ENCODE assay signal across 16 cellular contexts in genomic region chr3:113890256-113890900, GRCh38. TPM values are rescaled to one million over a fixed set of nuclear protein-coding genes. Genes with fewer than 3 reads are reported as not detected.
DNase-seq lines count a peak whose midpoint lies in the region; ATAC-seq and TF ChIP-seq lines count a peak whose summit lies in the region.
"Had no signal": no experiment of that assay in that cellular context is flagged by ENCODE, and none has a peak within 500 bp of the region (broad histone marks: within the 10 kb centered on the region; RNA-seq: fewer than 3 reads in every experiment).

No MANE protein-coding gene starts in this region.

- no peak overlapping the region for H3K4me3 ChIP-seq in mammary epithelial cell (replicated peaks in 1 of 3; ENCODE audit: insufficient read depth in 1 of 3, low read depth in 2 of 3, low read length in 3 of 3)
- no peak overlapping the region for H3K4me3 ChIP-seq in left lung
- H3K4me3 ChIP-seq: esophagus squamous epithelium had no signal

- H3K4me1 Mint-ChIP-seq in immature natural killer cell: no peaks in the 10 kb centered on the region
- H3K4me1 Mint-ChIP-seq: mesothelial cell of epicardium had no signal

- H3K4me1 ChIP-seq in mammary epithelial cell (ENCODE audit: insufficient read depth, low read length) (no peaks in the 10 kb centered on the region), left lung (no peaks in the 10 kb centered on the region)
- H3K4me1 ChIP-seq: esophagus squamous epithelium had no signal

- intact Hi-C loops in mammary epithelial cell (cut with micrococcal nuclease) (no loop called here), left lung (cut with DNase I) (no loop called here)

- H3K9me3 ChIP-seq in mammary epithelial cell (replicated peaks; ENCODE audit: insufficient read depth, low read length) (no peaks in the 10 kb centered on the region), left lung (no peaks in the 10 kb centered on the region)
- H3K9me3 ChIP-seq: esophagus squamous epithelium had no signal

- no peaks in the 10 kb centered on the region for H3K27me3 ChIP-seq in mammary epithelial cell (ENCODE audit: insufficient read depth, low read length)
- no peaks in the 10 kb centered on the region for H3K27me3 ChIP-seq in left lung
- H3K27me3 ChIP-seq: esophagus squamous epithelium had no signal

- H3K36me3 ChIP-seq in mammary epithelial cell (ENCODE audit: insufficient read depth, low read length): no peaks in the 10 kb centered on the region
- H3K36me3 ChIP-seq in left lung: no peaks in the 10 kb centered on the region
- H3K36me3 ChIP-seq: esophagus squamous epithelium had no signal

- dilution Hi-C loops in mammary epithelial cell (cut with HindIII; ENCODE audit: low sequenced_read_pairs): no loop called here

- no peak overlapping the region for H2AFZ ChIP-seq in mammary epithelial cell (ENCODE audit: low read depth, low read length)

- H3K9me3 Mint-ChIP-seq in immature natural killer cell: no peaks in the 10 kb centered on the region

- no peaks in the 10 kb centered on the region for H3K36me3 Mint-ChIP-seq in immature natural killer cell
- H3K36me3 Mint-ChIP-seq: mesothelial cell of epicardium had no signal

- no peaks in the 10 kb centered on the region for H4K20me1 ChIP-seq in mammary epithelial cell (ENCODE audit: insufficient read depth, low read length)

- H3K4me3 Mint-ChIP-seq in immature natural killer cell: no peak overlapping the region
- H3K4me3 Mint-ChIP-seq: mesothelial cell of epicardium had no signal

- CTCF ChIA-PET in mammary epithelial cell (lab: Charles Lee; ENCODE audit: low non-redundant PET): interaction anchor here (0.5 kb wide), 1 partner anchor 52 kb away, joined by 3 read pairs; the partner anchor contains the start of gene GRAMD1C

- TF ChIP-seq CTCF in mammary epithelial cell (conservative IDR thresholded peaks at IDR 0.05 in 1 of 2, IDR thresholded peaks at IDR 0.05 in 1 of 2; ENCODE audit: extremely low read depth in 1 of 2, insufficient read depth in 1 of 2, low read depth in 1 of 2, low read length in 2 of 2): no peak
- no peak for TF ChIP-seq CTCF in left lung (IDR thresholded peaks at IDR 0.05)

- in situ Hi-C loops in T47D (cut with HindIII; ENCODE audit: low pct_unique_long_range_greater_than_20kb, low sequenced_read_pairs): no loop called here
- in situ Hi-C loops in mammary epithelial cell (cut with MboI; ENCODE audit: low sequenced_read_pairs in 2 of 2): no loop called here

- H3K79me2 ChIP-seq in mammary epithelial cell (ENCODE audit: insufficient read depth, low read length): no peaks in the 10 kb centered on the region

- H3K27me3 Mint-ChIP-seq in immature natural killer cell (ENCODE audit: low read depth in 3 of 3): peaks cover 0 to 5% (median 3%) of the 10 kb centered on the region in 3 donors

- 94% methylated on average over 7 of the region's 8 CpGs for WGBS in mammary epithelial cell (ENCODE audit: low coverage, missing lambda C conversion rate)

- no peak overlapping the region for H3K9ac ChIP-seq in mammary epithelial cell (ENCODE audit: insufficient read depth, low read length)

- BruUV-seq in mammary epithelial cell (replicated peaks; lab: Mats Ljungman, UMichigan): no TSS peak

- H3K27ac Mint-ChIP-seq in immature natural killer cell: no peak overlapping the region
- H3K27ac Mint-ChIP-seq: mesothelial cell of epicardium had no signal

- peak; percentile 26 to 65 for DNase-seq in T47D (ENCODE audit: low read depth in 1 of 2, low spot score in 1 of 2)
- DNase-seq in mammary epithelial cell: no peak
- DNase-seq in UCSD-AML1 (lab: John Stamatoyannopoulos, UW; ENCODE audit: unreplicated experiment): peak; percentile 8
- DNase-seq in left lung: no peak
- no peak for DNase-seq in immature natural killer cell
- no peak for DNase-seq in NCI-H1092 (lab: John Stamatoyannopoulos, UW)
- DNase-seq in COR-L47 (lab: John Stamatoyannopoulos, UW): no peak
- DNase-seq: DMS79; esophagus squamous epithelium; NCI-H1105; NCI-H510A; SIG-M5; stimulated activated CD4-positive, alpha-beta T cell treated with anti-CD3 and anti-CD28 coated beads, Interleukin-15, amount 100 ng/mL, for 24 hours had no signal

- no peak overlapping the region for H3K4me2 ChIP-seq in mammary epithelial cell (ENCODE audit: insufficient read depth, low read depth, low read length)

- peak; percentile 36 for ATAC-seq in left lung
- ATAC-seq in HG03159 (IDR thresholded peaks at IDR 0.05; ENCODE audit: unreplicated experiment): no peak

- H3K27ac ChIP-seq in mammary epithelial cell (ENCODE audit: insufficient read depth, low read depth, low read length) (no peak overlapping the region), left lung (no peak overlapping the region)
- H3K27ac ChIP-seq: esophagus squamous epithelium, VCaP had no signal

RNA-seq across cellular contexts. Expression of gene GRAMD1C, which starts 51.8 kb away (rescaled TPM):
- total RNA-seq in mammary epithelial cell (1 to 10 TPM; 1.8 to 2.5 TPM), left lung (1 to 10 TPM; 4.5 to 5.6 TPM)
- polyA plus RNA-seq in mammary epithelial cell (0.91 TPM), immature natural killer cell (under 1 TPM; 0.45 to 0.93 (median 0.71) TPM)
- 6.6 TPM for polyA minus RNA-seq in mammary epithelial cell

RNA-seq across cellular contexts. Expression of gene ZDHHC23, which starts 57.4 kb away (rescaled TPM):
- total RNA-seq in mammary epithelial cell (1 to 10 TPM; 3.5 to 5.2 TPM), left lung (10 to 100 TPM; 10.9 to 11.2 TPM)
- polyA plus RNA-seq in mammary epithelial cell (1.5 TPM), immature natural killer cell (under 1 TPM; 0.08 to 0.63 (median 0.57) TPM)
- polyA minus RNA-seq in mammary epithelial cell: 2.8 TPM

Comparison
In these comparisons a context has a peak if more than half of its experiments do, and no peak if none do; other contexts are left out.
1. DNase-seq: peak in T47D (2 of 2) and UCSD-AML1 (single experiment); none in mammary epithelial cell (single experiment), left lung (0 of 2), immature natural killer cell (0 of 3), NCI-H1092 (single experiment) and COR-L47 (single experiment).